Comparison of ENCODE assay signal across 8 cellular contexts in the genomic region with DNA sequence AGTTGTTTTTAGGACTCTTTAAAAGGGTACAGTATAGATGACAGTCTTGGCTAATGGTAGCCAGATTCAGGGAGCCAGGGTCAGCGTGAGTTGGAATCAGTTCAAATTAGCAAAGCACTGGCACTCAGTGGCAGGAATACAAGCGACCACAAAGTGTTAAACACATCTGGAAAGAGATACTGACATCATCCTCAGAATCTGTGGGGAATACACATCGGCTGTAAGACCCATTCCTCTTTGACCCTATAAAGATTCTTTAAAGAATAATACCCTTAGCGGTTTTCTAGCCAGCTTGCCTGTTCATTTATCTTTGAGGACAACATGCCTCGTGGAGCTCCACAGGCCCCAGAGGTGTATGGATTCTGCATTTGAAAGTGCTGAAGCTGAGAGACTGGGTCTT.
DNase-seq lines count a peak whose midpoint lies in the region; ATAC-seq and TF ChIP-seq lines count a peak whose summit lies in the region.
"Not testable (repeated sequence)": the region's sequence is repeated elsewhere in the genome, so short reads cannot be mapped to it uniquely, and the experiment has no call there.

No MANE protein-coding gene starts in this region.

- H3K4me1 ChIP-seq in GM23338 (ENCODE audit: insufficient read depth) (peaks cover 27% of the 10 kb centered on the region), SJSA1 (replicated peaks) (peaks cover 50% of the 10 kb centered on the region)

- not testable (repeated sequence) for H3K9me3 Mint-ChIP-seq in GM23338; central memory CD8-positive, alpha-beta T cell
- H3K9me3 Mint-ChIP-seq in nephron progenitor cell (peaks cover 23% of the 10 kb centered on the region), type B pancreatic cell (peaks cover 14% of the 10 kb centered on the region)

- not testable (repeated sequence) for H2AFZ ChIP-seq in GM23338

- CTCF ChIA-PET in AG04450 (lab: Charles Lee), result interaction anchor here (1.0 kb wide), 1 partner anchor 182 kb away, joined by 6 read pairs; no protein-coding TSS in a partner anchor

- TF ChIP-seq CTCF in AG04450 (IDR thresholded peaks at IDR 0.05; ENCODE audit: low read depth, low read length); GM23338 (conservative IDR thresholded peaks at IDR 0.05; ENCODE audit: low read depth in 2 of 2); fibroblast of villous mesenchyme (IDR thresholded peaks at IDR 0.05; ENCODE audit: insufficient read depth, low read depth, low read length); nephron progenitor cell (IDR thresholded peaks at IDR 0.05); type B pancreatic cell (conservative IDR thresholded peaks at IDR 0.05): not testable (repeated sequence)

- H3K9me3 ChIP-seq in AG04450 (ENCODE audit: control insufficient read depth, insufficient read depth, low read length); SJSA1 (replicated peaks): not testable (repeated sequence)

- not testable (repeated sequence) for H3K9me2 ChIP-seq in GM23338 (ENCODE audit: insufficient read depth)

- H3K36me3 Mint-ChIP-seq in GM23338 (ENCODE audit: low read depth); central memory CD8-positive, alpha-beta T cell (ENCODE audit: insufficient read depth): not testable (repeated sequence)
- H3K36me3 Mint-ChIP-seq in nephron progenitor cell (ENCODE audit: low read depth) (peaks cover 58% of the 10 kb centered on the region), type B pancreatic cell (peaks cover 30% of the 10 kb centered on the region)

- not testable (repeated sequence) for ATAC-seq in GM23338; central memory CD8-positive, alpha-beta T cell (replicated peaks; ENCODE audit: extremely low read depth, poor library complexity, severe bottlenecking)

- not testable (repeated sequence) for H3K27ac Mint-ChIP-seq in GM23338
- peak overlapping the region; percentile 5 for H3K27ac Mint-ChIP-seq in central memory CD8-positive, alpha-beta T cell (ENCODE audit: low read depth)
- H3K27ac Mint-ChIP-seq in nephron progenitor cell (peak overlapping the region; percentile 15), type B pancreatic cell (peak overlapping the region; percentile 21)

- not testable (repeated sequence) for H3K27me3 ChIP-seq in AG04450 (ENCODE audit: control insufficient read depth, insufficient read depth, low read length); GM23338 (ENCODE audit: insufficient read depth); SJSA1 (replicated peaks)

- peaks cover 32% of the 10 kb centered on the region for H3K4me1 Mint-ChIP-seq in GM23338
- H3K4me1 Mint-ChIP-seq in central memory CD8-positive, alpha-beta T cell, result peaks cover 10% of the 10 kb centered on the region
- peaks cover 43% of the 10 kb centered on the region for H3K4me1 Mint-ChIP-seq in nephron progenitor cell
- H3K4me1 Mint-ChIP-seq in type B pancreatic cell (ENCODE audit: unreplicated experiment), result peaks cover 32% of the 10 kb centered on the region

- peak overlapping the region; percentile 49; the same call in 1 of the 2 replicates for H3K4me2 ChIP-seq in GM23338

- H4K20me1 ChIP-seq in GM23338 (replicated peaks; ENCODE audit: insufficient read depth), result not testable (repeated sequence)

- not testable (repeated sequence) for H3K36me3 ChIP-seq in GM23338 (ENCODE audit: insufficient read depth); SJSA1

- not testable (repeated sequence) for H3K4me3 Mint-ChIP-seq in GM23338; central memory CD8-positive, alpha-beta T cell; nephron progenitor cell; type B pancreatic cell

- not testable (repeated sequence) for H3K4me3 ChIP-seq in AG04450 (ENCODE audit: low read depth, low read length); GM23338; SJSA1; fibroblast of villous mesenchyme (ENCODE audit: low read depth, low read length)

- H3F3A ChIP-seq in GM23338 (replicated peaks; ENCODE audit: low read depth), result not testable (repeated sequence)

- H3K27ac ChIP-seq in AG04450 (ENCODE audit: low read depth, low read length), result peak overlapping the region; percentile 21
- peak overlapping the region; percentile 63; the same call in 1 of the 2 replicates for H3K27ac ChIP-seq in GM23338 (ENCODE audit: low read depth)
- H3K27ac ChIP-seq in SJSA1, result peak overlapping the region; percentile 43; the same call in 1 of the 2 replicates

- not testable (repeated sequence) for H3K79me2 ChIP-seq in GM23338 (replicated peaks; ENCODE audit: insufficient read depth)

- POLR2A ChIA-PET in AG04450 (lab: Yijun Ruan, JAX), result not testable (repeated sequence)

- DNase-seq in AG04450 (ENCODE audit: low read depth, low spot score); GM23338 (ENCODE audit: low spot score); SJSA1 (ENCODE audit: low read depth in 1 of 2, low spot score in 2 of 2); central memory CD8-positive, alpha-beta T cell (ENCODE audit: low spot score in 2 of 2); nephron progenitor cell; type B pancreatic cell (ENCODE audit: extremely low spot score, unreplicated experiment): not testable (repeated sequence)
- DNase-seq in fibroblast of gingiva (ENCODE audit: low read depth) (peak; percentile 6), fibroblast of villous mesenchyme (ENCODE audit: low read depth) (peak; percentile 64)

- not testable (repeated sequence) for H3K27me3 Mint-ChIP-seq in GM23338 (ENCODE audit: insufficient read depth, low read depth, poor library complexity); central memory CD8-positive, alpha-beta T cell; nephron progenitor cell (ENCODE audit: low read depth, poor library complexity); type B pancreatic cell
